Comparison of ENCODE assay signal across 9 cellular contexts in the genomic region with DNA sequence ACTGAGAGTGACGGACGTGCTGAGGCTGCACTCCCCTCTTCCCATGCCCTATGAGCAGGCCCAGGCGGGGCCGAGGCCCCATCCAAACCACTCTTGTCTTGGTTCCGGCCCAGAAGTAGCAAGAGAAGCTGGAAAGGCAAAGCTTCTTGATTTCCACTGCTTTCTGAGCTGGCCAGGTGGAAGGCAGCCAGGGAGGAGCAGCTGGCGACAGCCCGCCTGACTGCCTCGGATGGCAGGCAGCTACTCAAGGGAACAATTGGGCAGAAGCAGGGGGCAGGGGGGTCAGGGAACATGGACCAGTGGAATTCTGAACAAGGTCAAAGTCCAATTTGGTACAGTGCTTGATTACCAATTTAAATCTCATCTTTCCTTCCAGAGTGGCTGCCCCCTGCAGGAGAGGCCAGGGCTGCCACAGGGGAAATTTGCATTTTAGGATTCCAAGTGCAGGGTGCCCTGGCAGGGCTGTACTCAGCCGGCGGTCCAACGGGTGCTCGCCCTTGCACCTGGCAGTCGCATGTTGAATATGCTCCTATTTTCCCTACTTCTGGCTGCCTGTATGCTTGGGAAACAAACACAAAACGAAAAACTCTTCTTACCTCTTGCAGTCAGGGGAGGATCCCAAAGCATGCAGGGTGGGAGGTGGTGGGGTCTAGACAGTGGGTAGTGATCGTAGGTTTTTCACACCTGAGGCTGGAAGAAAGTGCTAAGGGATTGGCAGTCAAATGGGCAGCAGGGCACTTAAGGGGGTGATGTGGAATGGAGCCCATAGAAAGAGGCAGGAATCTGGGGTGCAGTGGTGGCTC.
DNase-seq lines count a peak whose midpoint lies in the region; ATAC-seq and TF ChIP-seq lines count a peak whose summit lies in the region.
"Had no signal": no experiment of that assay in that cellular context is flagged by ENCODE, and none has a peak within 500 bp of the region (broad histone marks: within the 10 kb centered on the region; RNA-seq: fewer than 3 reads in every experiment).

No MANE protein-coding gene starts in this region.

- no peak overlapping the region for H3K27ac Mint-ChIP-seq in activated T-helper 17 cell treated with anti-CD3 and anti-CD28 coated beads, Interleukin-2, amount 50 U/mL, for 72 hours
- H3K27ac Mint-ChIP-seq in stimulated activated memory B cell treated with anti-CD40 and anti-IgM and Interleukin-4, amounts not matched to agents 10 μg/mL and 1 μg/mL and 100 μg/mL, for 72 hours: no peak overlapping the region
- H3K27ac Mint-ChIP-seq: CD8-positive, alpha-beta memory T cell had no signal

- H3K9me3 Mint-ChIP-seq in activated T-helper 17 cell treated with anti-CD3 and anti-CD28 coated beads, Interleukin-2, amount 50 U/mL, for 72 hours: no peaks in the 10 kb centered on the region
- H3K9me3 Mint-ChIP-seq in stimulated activated memory B cell treated with anti-CD40 and anti-IgM and Interleukin-4, amounts not matched to agents 10 μg/mL and 1 μg/mL and 100 μg/mL, for 72 hours: no peaks in the 10 kb centered on the region
- H3K9me3 Mint-ChIP-seq: CD8-positive, alpha-beta memory T cell had no signal

- DNase-seq in AG20443 (ENCODE audit: low spot score) (peak; percentile 22), NCI-H1694 treated with DMSO at 0.1 percent for 48 hours (lab: John Stamatoyannopoulos, UW) (peak; percentile 69), epithelial cell of esophagus (ENCODE audit: low read depth) (no peak), myocyte (ENCODE audit: low read depth) (peak; percentile 40), epidermal melanocyte (ENCODE audit: insufficient read length, low spot score) (no peak), HK-2 (ENCODE audit: unreplicated experiment) (no peak)
- DNase-seq: CD8-positive, alpha-beta memory T cell had no signal

- peak; percentile 22 for TF ChIP-seq CTCF in epithelial cell of esophagus (IDR thresholded peaks at IDR 0.05; ENCODE audit: insufficient read depth, low read depth, low read length, missing control alignments)

- no peaks in the 10 kb centered on the region for H3K36me3 Mint-ChIP-seq in activated T-helper 17 cell treated with anti-CD3 and anti-CD28 coated beads, Interleukin-2, amount 50 U/mL, for 72 hours (ENCODE audit: low read depth)
- H3K36me3 Mint-ChIP-seq in stimulated activated memory B cell treated with anti-CD40 and anti-IgM and Interleukin-4, amounts not matched to agents 10 μg/mL and 1 μg/mL and 100 μg/mL, for 72 hours: no peaks in the 10 kb centered on the region
- H3K36me3 Mint-ChIP-seq: CD8-positive, alpha-beta memory T cell had no signal

- H3K27me3 Mint-ChIP-seq in activated T-helper 17 cell treated with anti-CD3 and anti-CD28 coated beads, Interleukin-2, amount 50 U/mL, for 72 hours: peaks cover 13% of the 10 kb centered on the region
- peaks cover 30% of the 10 kb centered on the region for H3K27me3 Mint-ChIP-seq in stimulated activated memory B cell treated with anti-CD40 and anti-IgM and Interleukin-4, amounts not matched to agents 10 μg/mL and 1 μg/mL and 100 μg/mL, for 72 hours

- ATAC-seq in activated T-helper 17 cell treated with anti-CD3 and anti-CD28 coated beads, Interleukin-2, amount 50 U/mL, for 72 hours (replicated peaks): no peak
- ATAC-seq in stimulated activated memory B cell treated with anti-CD40 and anti-IgM and Interleukin-4, amounts not matched to agents 10 μg/mL and 1 μg/mL and 100 μg/mL, for 72 hours: no peak

- H3K4me3 ChIP-seq in epithelial cell of esophagus (ENCODE audit: low read length): no peak overlapping the region

- H3K4me1 Mint-ChIP-seq in activated T-helper 17 cell treated with anti-CD3 and anti-CD28 coated beads, Interleukin-2, amount 50 U/mL, for 72 hours: no peaks in the 10 kb centered on the region
- H3K4me1 Mint-ChIP-seq in stimulated activated memory B cell treated with anti-CD40 and anti-IgM and Interleukin-4, amounts not matched to agents 10 μg/mL and 1 μg/mL and 100 μg/mL, for 72 hours: no peaks in the 10 kb centered on the region
- H3K4me1 Mint-ChIP-seq: CD8-positive, alpha-beta memory T cell had no signal

- H3K4me3 Mint-ChIP-seq in activated T-helper 17 cell treated with anti-CD3 and anti-CD28 coated beads, Interleukin-2, amount 50 U/mL, for 72 hours: no peak overlapping the region
- H3K4me3 Mint-ChIP-seq in stimulated activated memory B cell treated with anti-CD40 and anti-IgM and Interleukin-4, amounts not matched to agents 10 μg/mL and 1 μg/mL and 100 μg/mL, for 72 hours: no peak overlapping the region
- H3K4me3 Mint-ChIP-seq: CD8-positive, alpha-beta memory T cell had no signal

Comparison
In these comparisons a context has a peak if more than half of its experiments do, and no peak if none do; other contexts are left out.
1. DNase-seq: peak in AG20443 (single experiment), NCI-H1694 treated with DMSO at 0.1 percent for 48 hours (single experiment) and myocyte (single experiment); none in epithelial cell of esophagus (single experiment), epidermal melanocyte (single experiment) and HK-2 (single experiment).